In the genomic region with DNA sequence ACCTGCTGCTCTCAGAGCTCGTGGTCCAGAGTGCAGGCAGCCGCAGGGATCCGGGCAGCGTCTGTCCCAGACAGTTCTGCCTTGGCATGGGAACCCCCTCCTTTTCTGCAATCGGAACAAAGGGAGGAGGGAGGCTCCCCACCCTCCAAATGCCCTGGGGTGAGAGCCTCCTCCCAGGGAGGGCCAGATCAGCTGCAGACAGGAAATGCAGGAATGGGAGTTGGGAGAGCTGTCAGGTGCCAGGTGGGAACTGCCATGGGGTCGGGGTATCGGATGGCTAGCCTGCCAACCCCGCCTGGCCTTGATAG, we compare ENCODE assay signal across 22 cellular contexts. TPM values are rescaled to one million over a fixed set of nuclear protein-coding genes. Genes with fewer than 3 reads are reported as not detected.
DNase-seq lines count a peak whose midpoint lies in the region; ATAC-seq, FAIRE-seq and TF ChIP-seq lines count a peak whose summit lies in the region.
"Had no signal": no experiment of that assay in that cellular context is flagged by ENCODE, and none has a peak within 500 bp of the region (broad histone marks: within the 10 kb centered on the region; RNA-seq: fewer than 3 reads in every experiment).

A gene with protein sequence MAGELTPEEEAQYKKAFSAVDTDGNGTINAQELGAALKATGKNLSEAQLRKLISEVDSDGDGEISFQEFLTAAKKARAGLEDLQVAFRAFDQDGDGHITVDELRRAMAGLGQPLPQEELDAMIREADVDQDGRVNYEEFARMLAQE (minus strand): TSS at position 78 of the 308 bp plus-strand sequence. CDS start 132 bp downstream, outside the sequence.

- H3K27me3 Mint-ChIP-seq in neural progenitor cell (ENCODE audit: insufficient read depth, low read depth) = peaks cover 12% of the 10 kb centered on the region

- no peaks in the 10 kb centered on the region for H3K79me2 ChIP-seq in mammary epithelial cell (ENCODE audit: insufficient read depth, low read length)
- H3K79me2 ChIP-seq in neural progenitor cell (ENCODE audit: low read depth) = no peaks in the 10 kb centered on the region

- TF ChIP-seq POLR2A in breast epithelium (IDR thresholded peaks at IDR 0.05) (no peak), testis (IDR thresholded peaks at IDR 0.05) (no peak), GM12891 (IDR thresholded peaks at IDR 0.05; ENCODE audit: low read depth, low read length) (no peak), gastrocnemius medialis (IDR thresholded peaks at IDR 0.05) (no peak)

- dilution Hi-C loops in mammary epithelial cell (cut with HindIII; ENCODE audit: low sequenced_read_pairs) = no loop called here

- H3K27me3 ChIP-seq in breast epithelium (no peaks in the 10 kb centered on the region), mammary epithelial cell (ENCODE audit: insufficient read depth, low read length) (no peaks in the 10 kb centered on the region), neural progenitor cell (no peaks in the 10 kb centered on the region), testis (no peaks in the 10 kb centered on the region), gastrocnemius medialis (no peaks in the 10 kb centered on the region)

- H3K4me1 ChIP-seq in breast epithelium = peaks cover 3 to 15% of the 10 kb centered on the region in 2 donors
- peaks cover 23% of the 10 kb centered on the region for H3K4me1 ChIP-seq in mammary epithelial cell (ENCODE audit: insufficient read depth, low read length)
- H3K4me1 ChIP-seq in neural progenitor cell = no peaks in the 10 kb centered on the region
- H3K4me1 ChIP-seq in testis = no peaks in the 10 kb centered on the region
- H3K4me1 ChIP-seq in gastrocnemius medialis = no peaks in the 10 kb centered on the region

- no peak within 1 kb of the TSS for H2AFZ ChIP-seq in mammary epithelial cell (ENCODE audit: low read depth, low read length)
- no peak within 1 kb of the TSS for H2AFZ ChIP-seq in neural progenitor cell (replicated peaks)

- no peak within 1 kb of the TSS for H3K4me3 Mint-ChIP-seq in neural progenitor cell
- no peak within 1 kb of the TSS for H3K4me3 Mint-ChIP-seq in stimulated activated effector memory CD8-positive, alpha-beta T cell treated with anti-CD3 and anti-CD28 coated beads, Interleukin-12 subunit alpha, Interleukin-12 subunit beta, amount 100 ng/mL, for 72 hours
- H3K4me3 Mint-ChIP-seq: CD4-positive, CD25-positive, alpha-beta regulatory T cell had no signal

- peak within 1 kb of the TSS; percentile 52 to 70 for H3K27ac ChIP-seq in breast epithelium
- H3K27ac ChIP-seq in mammary epithelial cell (ENCODE audit: insufficient read depth, low read depth, low read length) = no peak within 1 kb of the TSS
- H3K27ac ChIP-seq in neural progenitor cell = no peak within 1 kb of the TSS
- no peak within 1 kb of the TSS for H3K27ac ChIP-seq in testis
- no peak within 1 kb of the TSS for H3K27ac ChIP-seq in gastrocnemius medialis

- H3K27ac Mint-ChIP-seq in neural progenitor cell = peak within 1 kb of the TSS; percentile 27
- no peak within 1 kb of the TSS for H3K27ac Mint-ChIP-seq in stimulated activated effector memory CD8-positive, alpha-beta T cell treated with anti-CD3 and anti-CD28 coated beads, Interleukin-12 subunit alpha, Interleukin-12 subunit beta, amount 100 ng/mL, for 72 hours

- CTCF ChIA-PET in mammary epithelial cell (lab: Charles Lee; ENCODE audit: low non-redundant PET) = no interaction called here

- H3K9ac ChIP-seq in mammary epithelial cell (ENCODE audit: insufficient read depth, low read length) (no peak within 1 kb of the TSS), neural progenitor cell (no peak within 1 kb of the TSS)

- H3K36me3 ChIP-seq in breast epithelium (no peaks in the 10 kb centered on the region), mammary epithelial cell (ENCODE audit: insufficient read depth, low read length) (no peaks in the 10 kb centered on the region), neural progenitor cell (no peaks in the 10 kb centered on the region), testis (ENCODE audit: low read depth, missing control alignments) (no peaks in the 10 kb centered on the region), gastrocnemius medialis (no peaks in the 10 kb centered on the region)

- no peaks in the 10 kb centered on the region for H4K20me1 ChIP-seq in mammary epithelial cell (ENCODE audit: insufficient read depth, low read length)
- no peaks in the 10 kb centered on the region for H4K20me1 ChIP-seq in neural progenitor cell (ENCODE audit: low read depth)

- ATAC-seq in esophagus mucosa = no peak
- no peak for ATAC-seq in stimulated activated effector memory CD8-positive, alpha-beta T cell treated with anti-CD3 and anti-CD28 coated beads, Interleukin-12 subunit alpha, Interleukin-12 subunit beta, amount 100 ng/mL, for 72 hours
- no peak for ATAC-seq in gastrocnemius medialis
- ATAC-seq: PC-3 had no signal

- H3K36me3 Mint-ChIP-seq in neural progenitor cell = no peaks in the 10 kb centered on the region
- H3K36me3 Mint-ChIP-seq in stimulated activated effector memory CD8-positive, alpha-beta T cell treated with anti-CD3 and anti-CD28 coated beads, Interleukin-12 subunit alpha, Interleukin-12 subunit beta, amount 100 ng/mL, for 72 hours = no peaks in the 10 kb centered on the region
- H3K36me3 Mint-ChIP-seq: CD4-positive, CD25-positive, alpha-beta regulatory T cell had no signal

- no peak for FAIRE-seq in GM12891 (lab: Jason Lieb, UNC)

- 84% methylated on average over 5 of the region's 8 CpGs for WGBS in mammary epithelial cell (ENCODE audit: low coverage, missing lambda C conversion rate)
- WGBS in testis, 2 donors = 75% methylated on average over 8 of the region's 8 CpGs; no CpG with 5 or more reads in 1 of the 2 donors

- peak within 1 kb of the TSS in 1 of 3 donors; percentile 24 for H3K4me3 ChIP-seq in breast epithelium
- no peak within 1 kb of the TSS for H3K4me3 ChIP-seq in mammary epithelial cell (replicated peaks in 1 of 3; ENCODE audit: insufficient read depth in 1 of 3, low read depth in 2 of 3, low read length in 3 of 3)
- no peak within 1 kb of the TSS for H3K4me3 ChIP-seq in neural progenitor cell
- peak within 1 kb of the TSS; percentile 2 to 58 for H3K4me3 ChIP-seq in testis
- no peak within 1 kb of the TSS for H3K4me3 ChIP-seq in gastrocnemius medialis

- DNase-seq in breast epithelium (ENCODE audit: low spot score in 2 of 2) = no peak
- no peak for DNase-seq in mammary epithelial cell
- no peak for DNase-seq in neural progenitor cell (ENCODE audit: low spot score)
- no peak for DNase-seq in testis
- no peak for DNase-seq in GM12891 (ENCODE audit: insufficient read length, low spot score)
- DNase-seq in stimulated activated effector memory CD8-positive, alpha-beta T cell treated with anti-CD3 and anti-CD28 coated beads, Interleukin-12 subunit alpha, Interleukin-12 subunit beta, amount 100 ng/mL, for 72 hours (ENCODE audit: low spot score in 2 of 2) = no peak
- no peak for DNase-seq in gastrocnemius medialis
- DNase-seq: 8988T; CD4-positive, CD25-positive, alpha-beta regulatory T cell; DMS153; GF-D8; NCI-H1417 treated with DMSO at 0.1 percent for 48 hours; NCI-H1930; NCI-H345; NCI-H524 treated with DMSO at 0.1 percent for 48 hours; PC-3; RPMI8226; SIG-M5 had no signal

- in situ Hi-C loops in mammary epithelial cell (cut with MboI; ENCODE audit: low sequenced_read_pairs in 2 of 2) (no loop called here), gastrocnemius medialis (cut with MboI; ENCODE audit: low sequenced_read_pairs in 4 of 4) (no loop called here)

- H3K9me3 ChIP-seq in breast epithelium (no peaks in the 10 kb centered on the region), mammary epithelial cell (replicated peaks; ENCODE audit: insufficient read depth, low read length) (no peaks in the 10 kb centered on the region), neural progenitor cell (ENCODE audit: low read depth) (no peaks in the 10 kb centered on the region), testis (no peaks in the 10 kb centered on the region), gastrocnemius medialis (no peaks in the 10 kb centered on the region)

- BruUV-seq in mammary epithelial cell (replicated peaks; lab: Mats Ljungman, UMichigan) = no TSS peak

- no peaks in the 10 kb centered on the region for H3K9me3 Mint-ChIP-seq in neural progenitor cell
- H3K9me3 Mint-ChIP-seq in stimulated activated effector memory CD8-positive, alpha-beta T cell treated with anti-CD3 and anti-CD28 coated beads, Interleukin-12 subunit alpha, Interleukin-12 subunit beta, amount 100 ng/mL, for 72 hours = no peaks in the 10 kb centered on the region
- H3K9me3 Mint-ChIP-seq: CD4-positive, CD25-positive, alpha-beta regulatory T cell had no signal

- TF ChIP-seq CTCF in breast epithelium (IDR thresholded peaks at IDR 0.05) (no peak), mammary epithelial cell (conservative IDR thresholded peaks at IDR 0.05 in 1 of 2, IDR thresholded peaks at IDR 0.05 in 1 of 2; ENCODE audit: extremely low read depth in 1 of 2, insufficient read depth in 1 of 2, low read depth in 1 of 2, low read length in 2 of 2) (no peak), neural progenitor cell (IDR thresholded peaks at IDR 0.05) (no peak), testis (IDR thresholded peaks at IDR 0.05) (no peak), gastrocnemius medialis (IDR thresholded peaks at IDR 0.05 in 4 of 5, conservative IDR thresholded peaks at IDR 0.05 in 1 of 5) (no peak)

- H3K4me2 ChIP-seq in mammary epithelial cell (ENCODE audit: insufficient read depth, low read depth, low read length) (no peak within 1 kb of the TSS), neural progenitor cell (no peak within 1 kb of the TSS)

- intact Hi-C loops in breast epithelium (cut with DNase I; ENCODE audit: low total_unique reads) (loop anchor here (1.0 kb wide), 1 partner anchor 39 kb away; no protein-coding TSS in a partner anchor), mammary epithelial cell (cut with micrococcal nuclease) (no loop called here), testis (cut with DNase I; ENCODE audit: low total_unique reads) (no loop called here), gastrocnemius medialis (cut with DNase I; ENCODE audit: low total_unique reads) (no loop called here)

- H3K4me1 Mint-ChIP-seq in neural progenitor cell = peaks cover 12% of the 10 kb centered on the region
- H3K4me1 Mint-ChIP-seq in stimulated activated effector memory CD8-positive, alpha-beta T cell treated with anti-CD3 and anti-CD28 coated beads, Interleukin-12 subunit alpha, Interleukin-12 subunit beta, amount 100 ng/mL, for 72 hours = peaks cover 5% of the 10 kb centered on the region
- H3K4me1 Mint-ChIP-seq: CD4-positive, CD25-positive, alpha-beta regulatory T cell had no signal

- H3F3A ChIP-seq in neural progenitor cell (ENCODE audit: low read depth) = no peaks in the 10 kb centered on the region

TF ChIP-seq in GM12891, 5 proteins besides CTCF, POLR2A, EP300 and RAD21 (continues in another document):
- TF ChIP-seq SPI1 (IDR thresholded peaks at IDR 0.05; ENCODE audit: low read depth, low read length) (no peak), POU2F2 (IDR thresholded peaks at IDR 0.05; ENCODE audit: low read depth, low read length) (no peak)

RNA-seq across cellular contexts. Expression of the gene that starts here (rescaled TPM):
- 10 to 100 TPM in 2 of 3 donors, not detected in 1; 31.0 to 31.1 TPM for total RNA-seq in breast epithelium
- not detected for total RNA-seq in mammary epithelial cell
- 0.32 TPM for polyA plus RNA-seq in mammary epithelial cell
- polyA minus RNA-seq in mammary epithelial cell = not detected
- 16.6 TPM for total RNA-seq in esophagus mucosa
- total RNA-seq in neural progenitor cell (ENCODE audit: low replicate concordance) = not detected in 2 replicates
- under 1 TPM in 1 of 2 donors, not detected in 1; 0.50 TPM for total RNA-seq in testis
- not detected for polyA plus RNA-seq in testis (ENCODE audit: insufficient read depth, low read depth, low replicate concordance)
- polyA plus RNA-seq in GM12891 (2012; ENCODE audit: low read depth, missing spikeins) = not detected
- total RNA-seq in gastrocnemius medialis = not detected
- total RNA-seq: CD4-positive, CD25-positive, alpha-beta regulatory T cell; H4; M059J; PC-3 had no signal
- polyA plus RNA-seq: AG04450; CD4-positive, CD25-positive, alpha-beta regulatory T cell had no signal

Comparison
In these comparisons a context has a peak if more than half of its experiments do, and no peak if none do; other contexts are left out.
1. H3K27ac ChIP-seq: peak in breast epithelium (2 of 2); none in mammary epithelial cell (single experiment), neural progenitor cell (single experiment), testis (0 of 2) and gastrocnemius medialis (0 of 4).
2. H3K4me3 ChIP-seq: peak in testis (2 of 2); none in mammary epithelial cell (0 of 3), neural progenitor cell (single experiment) and gastrocnemius medialis (0 of 4).